In the genomic region with DNA sequence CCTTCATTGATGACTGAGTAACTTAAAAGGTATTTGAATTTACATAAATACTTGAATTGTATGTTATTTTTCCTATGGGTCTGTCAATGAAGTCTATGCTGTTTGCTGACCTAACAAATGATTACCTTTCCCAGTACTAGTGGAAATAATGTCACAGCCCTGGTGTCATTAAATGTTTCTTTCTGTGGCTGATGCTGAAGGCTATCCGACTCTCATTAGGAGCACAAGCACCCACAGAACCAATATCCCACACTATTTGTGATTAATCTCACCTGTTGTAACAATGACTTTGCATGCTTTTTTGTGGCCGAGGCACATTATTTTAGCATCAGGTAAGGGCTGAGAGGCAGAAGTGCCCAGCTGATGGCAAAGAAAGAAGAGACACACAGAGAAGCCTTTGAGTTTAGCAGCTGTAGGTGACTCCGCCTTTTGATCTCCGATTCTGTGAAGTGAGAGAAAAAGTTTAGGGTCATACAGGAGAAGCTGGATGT, we compare ENCODE assay signal across 24 cellular contexts. TPM values are rescaled to one million over a fixed set of nuclear protein-coding genes. Genes with fewer than 3 reads are reported as not detected.
A peak's percentile ranks its signal among the peaks of the same experiment; 100 is the strongest.
DNase-seq lines count a peak whose midpoint lies in the region; ATAC-seq and TF ChIP-seq lines count a peak whose summit lies in the region.
"Had no signal": no experiment of that assay in that cellular context is flagged by ENCODE, and none has a peak within 500 bp of the region (broad histone marks: within the 10 kb centered on the region; RNA-seq: fewer than 3 reads in every experiment).

No MANE protein-coding gene starts in this region.

- H3K27me3 ChIP-seq in right cardiac atrium (ENCODE audit: control insufficient read depth, insufficient read depth) (no peaks in the 10 kb centered on the region), mesendoderm (ENCODE audit: insufficient read depth, low read length, poor library complexity) (no peaks in the 10 kb centered on the region), MG63 (no peaks in the 10 kb centered on the region)
- H3K27me3 ChIP-seq: esophagus muscularis mucosa had no signal

- no peak overlapping the region for H4K5ac ChIP-seq in mesendoderm (ENCODE audit: low read length)

- H3K79me2 ChIP-seq in mesendoderm (ENCODE audit: control insufficient read depth, insufficient read depth, low read length): no peaks in the 10 kb centered on the region

- no peak overlapping the region for H3K4me2 ChIP-seq in mesendoderm (ENCODE audit: low read length)
- H3K4me2 ChIP-seq: GM23338 had no signal

- intact Hi-C loops in right cardiac atrium (cut with DNase I): no loop called here
- intact Hi-C loops in left cardiac atrium (cut with DNase I): no loop called here

- H3K18ac ChIP-seq in mesendoderm (ENCODE audit: low read length): no peak overlapping the region

- H3K4me3 Mint-ChIP-seq in activated T-helper 17 cell treated with anti-CD3 and anti-CD28 coated beads, Interleukin-2, amount 50 U/mL, for 72 hours: no peak overlapping the region
- H3K4me3 Mint-ChIP-seq: activated CD8-positive, alpha-beta memory T cell treated with anti-CD3 and anti-CD28 coated beads, Interleukin-2, amount 10 ng/mL, durations not matched to agents 7 days and 5 days; CD4-positive, alpha-beta T cell; GM23338; immature natural killer cell; natural killer cell treated with Interleukin-12 subunit alpha and Interleukin-12 subunit beta and Interleukin-15 and Interleukin-18, amount 100 ng/mL, for 72 hours had no signal

- WGBS in right cardiac atrium: 59% methylated on average over 4 of the region's 4 CpGs
- no CpG with 5 or more reads among the region's 4 CpGs for WGBS in mesendoderm (ENCODE audit: extremely low coverage, insufficient coverage, low lambda C conversion rate)

- no peaks in the 10 kb centered on the region for H3K4me1 Mint-ChIP-seq in activated T-helper 17 cell treated with anti-CD3 and anti-CD28 coated beads, Interleukin-2, amount 50 U/mL, for 72 hours
- H3K4me1 Mint-ChIP-seq: activated CD8-positive, alpha-beta memory T cell treated with anti-CD3 and anti-CD28 coated beads, Interleukin-2, amount 10 ng/mL, durations not matched to agents 7 days and 5 days; immature natural killer cell had no signal

- H3K27ac ChIP-seq in right cardiac atrium (ENCODE audit: low read length) (peak overlapping the region; percentile 77), mesendoderm (ENCODE audit: low read depth, low read length) (no peak overlapping the region)
- H3K27ac ChIP-seq: esophagus muscularis mucosa, thoracic aorta had no signal

- no peaks in the 10 kb centered on the region for H3K79me1 ChIP-seq in mesendoderm (ENCODE audit: low read length)

- no peak overlapping the region for H3K27ac Mint-ChIP-seq in activated T-helper 17 cell treated with anti-CD3 and anti-CD28 coated beads, Interleukin-2, amount 50 U/mL, for 72 hours
- H3K27ac Mint-ChIP-seq: activated CD8-positive, alpha-beta memory T cell treated with anti-CD3 and anti-CD28 coated beads, Interleukin-2, amount 10 ng/mL, durations not matched to agents 7 days and 5 days; CD4-positive, alpha-beta T cell; GM23338; immature natural killer cell; natural killer cell treated with Interleukin-12 subunit alpha and Interleukin-12 subunit beta and Interleukin-15 and Interleukin-18, amount 100 ng/mL, for 72 hours had no signal

- no peaks in the 10 kb centered on the region for H3K36me3 Mint-ChIP-seq in activated T-helper 17 cell treated with anti-CD3 and anti-CD28 coated beads, Interleukin-2, amount 50 U/mL, for 72 hours (ENCODE audit: low read depth)
- H3K36me3 Mint-ChIP-seq: activated CD8-positive, alpha-beta memory T cell treated with anti-CD3 and anti-CD28 coated beads, Interleukin-2, amount 10 ng/mL, durations not matched to agents 7 days and 5 days; immature natural killer cell; natural killer cell treated with Interleukin-12 subunit alpha and Interleukin-12 subunit beta and Interleukin-15 and Interleukin-18, amount 100 ng/mL, for 72 hours had no signal

- no peaks in the 10 kb centered on the region for H3K36me3 ChIP-seq in mesendoderm (ENCODE audit: control insufficient read depth, insufficient read depth, low read length)
- no peaks in the 10 kb centered on the region for H3K36me3 ChIP-seq in MG63
- H3K36me3 ChIP-seq: esophagus muscularis mucosa, thoracic aorta had no signal

- no peak overlapping the region for H3K9ac ChIP-seq in mesendoderm (ENCODE audit: low read length)

- no peak overlapping the region for H3K56ac ChIP-seq in mesendoderm (ENCODE audit: low read length)

- no peak overlapping the region for H4K8ac ChIP-seq in mesendoderm (ENCODE audit: low read depth, low read length)

- no peak overlapping the region for H3K4ac ChIP-seq in mesendoderm (ENCODE audit: low read depth, low read length)

- H2AK5ac ChIP-seq in mesendoderm (ENCODE audit: low read length): no peak overlapping the region

- CTCF ChIA-PET in HEK293T (lab: Yijun Ruan, JAX): interaction anchor here (0.6 to 1.6 kb wide), 2 partner anchors 19 kb away, joined by 4 to 7 read pairs; no protein-coding TSS in a partner anchor

- H3K23ac ChIP-seq in mesendoderm (ENCODE audit: low read length): no peak overlapping the region

- no peaks in the 10 kb centered on the region for H3K9me3 Mint-ChIP-seq in activated T-helper 17 cell treated with anti-CD3 and anti-CD28 coated beads, Interleukin-2, amount 50 U/mL, for 72 hours
- H3K9me3 Mint-ChIP-seq: CD4-positive, alpha-beta T cell; natural killer cell treated with Interleukin-12 subunit alpha and Interleukin-12 subunit beta and Interleukin-15 and Interleukin-18, amount 100 ng/mL, for 72 hours had no signal

- no peak overlapping the region for H2BK120ac ChIP-seq in mesendoderm (ENCODE audit: low read depth, low read length)

- peak overlapping the region; percentile 74 for H2BK15ac ChIP-seq in mesendoderm (replicated peaks; ENCODE audit: low read depth)

- DNase-seq in right cardiac atrium (no peak), left cardiac atrium (no peak), SW480 (ENCODE audit: low spot score) (peak; percentile 22), mesendoderm (no peak), HEK293T (ENCODE audit: extremely low spot score) (no peak), MG63 (no peak), DMS53 (lab: John Stamatoyannopoulos, UW) (no peak)
- DNase-seq: activated CD8-positive, alpha-beta memory T cell treated with anti-CD3 and anti-CD28 coated beads, Interleukin-2, amount 10 ng/mL, durations not matched to agents 7 days and 5 days; activated effector memory CD4-positive, alpha-beta T cell treated with Interleukin-2 at 50 U/mL for 16 hours; caudate nucleus; CD4-positive, alpha-beta T cell; glutamatergic neuron; immature natural killer cell; MM.1S; NCI-H510A; SHP77; stimulated activated CD4-positive, alpha-beta T cell treated with anti-CD3 and anti-CD28 coated beads, Interleukin-12 subunit alpha, Interleukin-12 subunit beta, amount 100 ng/mL, for 4 hours had no signal

- H3K27me3 Mint-ChIP-seq in activated T-helper 17 cell treated with anti-CD3 and anti-CD28 coated beads, Interleukin-2, amount 50 U/mL, for 72 hours: peaks cover 7% of the 10 kb centered on the region

- H3K4me1 ChIP-seq in right cardiac atrium (ENCODE audit: control insufficient read depth, insufficient read depth, low read length): peaks cover 2% of the 10 kb centered on the region
- H3K4me1 ChIP-seq in mesendoderm (ENCODE audit: control insufficient read depth, low read depth, low read length): peaks cover 8% of the 10 kb centered on the region
- H3K4me1 ChIP-seq: esophagus muscularis mucosa had no signal

- POLR2A ChIA-PET in HEK293T (lab: Yijun Ruan, JAX): interaction anchor here (0.7 kb wide), 1 partner anchor 34 kb away, joined by 3 read pairs; no protein-coding TSS in a partner anchor

- H3K4me3 ChIP-seq in right cardiac atrium (ENCODE audit: low read length) (peak overlapping the region; percentile 57), mesendoderm (ENCODE audit: low read length) (no peak overlapping the region), MG63 (no peak overlapping the region)
- H3K4me3 ChIP-seq: esophagus muscularis mucosa, GM23338, lung, thoracic aorta had no signal

- ATAC-seq in right cardiac atrium (no peak), left cardiac atrium (no peak)
- ATAC-seq in activated T-helper 17 cell treated with anti-CD3 and anti-CD28 coated beads, Interleukin-2, amount 50 U/mL, for 72 hours (replicated peaks): no peak
- ATAC-seq: activated CD8-positive, alpha-beta memory T cell treated with anti-CD3 and anti-CD28 coated beads, Interleukin-2, amount 10 ng/mL, durations not matched to agents 7 days and 5 days; GM23338; HepG2; natural killer cell treated with Interleukin-12 subunit alpha and Interleukin-12 subunit beta and Interleukin-15 and Interleukin-18, amount 100 ng/mL, for 72 hours had no signal

- H3K9me3 ChIP-seq in right cardiac atrium (ENCODE audit: control insufficient read depth, low read length) (no peaks in the 10 kb centered on the region), MG63 (peaks cover 6% of the 10 kb centered on the region)
- H3K9me3 ChIP-seq: esophagus muscularis mucosa, thoracic aorta had no signal

- H2BK5ac ChIP-seq in mesendoderm (ENCODE audit: low read length): no peak overlapping the region

TF ChIP-seq in HEK293T, 16 proteins besides CTCF, POLR2A, EP300 and RAD21 (continues in another document):
- TF ChIP-seq SP1 (IDR thresholded peaks at IDR 0.05): no peak
- no peak for TF ChIP-seq BHLHE40 (IDR thresholded peaks at IDR 0.05; ENCODE audit: borderline replicate concordance)
- TF ChIP-seq TARDBP (IDR thresholded peaks at IDR 0.05): no peak
- no peak for TF ChIP-seq FOXA1 (IDR thresholded peaks at IDR 0.05)
- TF ChIP-seq FOXM1 (IDR thresholded peaks at IDR 0.05; ENCODE audit: borderline replicate concordance): no peak
- TF ChIP-seq ARNT (IDR thresholded peaks at IDR 0.05): no peak
- no peak for TF ChIP-seq SUZ12 (IDR thresholded peaks at IDR 0.05)
- no peak for TF ChIP-seq CTBP1 (IDR thresholded peaks at IDR 0.05; ENCODE audit: borderline replicate concordance)
- TF ChIP-seq L3MBTL2 (conservative IDR thresholded peaks at IDR 0.05): no peak
- no peak for TF ChIP-seq HDGF (IDR thresholded peaks at IDR 0.05; ENCODE audit: borderline replicate concordance)
- TF ChIP-seq NFRKB (IDR thresholded peaks at IDR 0.05): no peak
- no peak for TF ChIP-seq LEF1 (IDR thresholded peaks at IDR 0.05; ENCODE audit: borderline replicate concordance)
- no peak for TF ChIP-seq FOXK2 (IDR thresholded peaks at IDR 0.05)
- TF ChIP-seq ELF4 (IDR thresholded peaks at IDR 0.05): no peak

RNA-seq across cellular contexts. Expression of a gene that starts 25.8 kb away (rescaled TPM):
- total RNA-seq in right cardiac atrium (10 to 100 TPM in 3 of 4 donors, 1 to 10 TPM in 1; 8.9 to 21.9 (median 18.6) TPM), left cardiac atrium (10 to 100 TPM in 1 of 2 donors, 1 to 10 TPM in 1; 8.2 to 14.3 TPM)
- 11.5 TPM for polyA plus RNA-seq in right cardiac atrium
- 4.5 TPM for polyA plus RNA-seq in mesendoderm (2013, experiment 1 of 2)
- 4.5 TPM for polyA plus RNA-seq in mesendoderm (2013, experiment 2 of 2)
- 1 to 10 TPM in 1 of 2 donors, under 1 TPM in 1; 0.78 to 2.0 TPM for total RNA-seq in activated T-helper 17 cell treated with anti-CD3 and anti-CD28 coated beads, Interleukin-2, amount 50 U/mL, for 72 hours
- total RNA-seq in MG63 (2014; rRNA removed; shearing (Covaris generic); ENCODE audit: low replicate concordance): 3.0 and 15.2 TPM in 2 replicates
- polyA plus RNA-seq: immature natural killer cell had no signal
